ENCODE assay signal across 1 cellular context in genomic region chr17:68288375-68288774, GRCh38.
TF ChIP-seq lines count a peak whose summit lies in the region.

No MANE protein-coding gene starts in this region.

TF ChIP-seq in GM12878, 131 proteins besides CTCF, POLR2A, EP300 and RAD21:
- TF ChIP-seq ELK1 (IDR thresholded peaks at IDR 0.05; ENCODE audit: low read depth, low read length) (no peak), SPI1 (IDR thresholded peaks at IDR 0.05; ENCODE audit: borderline replicate concordance, insufficient read depth, low read depth, low read length) (peak; percentile 97), TCF3 (IDR thresholded peaks at IDR 0.05; ENCODE audit: borderline replicate concordance, insufficient read depth, low read depth, low read length) (no peak), EED (IDR thresholded peaks at IDR 0.05; ENCODE audit: low read depth) (peak; percentile 53; the same call in 1 of the 2 replicates), IKZF2 (IDR thresholded peaks at IDR 0.05) (peak; percentile 50 to 66; a peak in 3 of 4 replicates), PAX8 (IDR thresholded peaks at IDR 0.05) (no peak), POU2F2 (IDR thresholded peaks at IDR 0.05; ENCODE audit: borderline replicate concordance, low read depth, low read length) (peak; percentile 76; the same call in 2 of the 3 replicates), PML (IDR thresholded peaks at IDR 0.05; ENCODE audit: low read length) (peak; percentile 60; the same call in 1 of the 2 replicates), PKNOX1 (IDR thresholded peaks at IDR 0.05) (peak; percentile 83), FOXM1 (IDR thresholded peaks at IDR 0.05; ENCODE audit: low read depth, low read length) (no peak), RUNX3 (IDR thresholded peaks at IDR 0.05; ENCODE audit: low read length) (peak; percentile 25; the same call in 1 of the 2 replicates), NKRF (conservative IDR thresholded peaks at IDR 0.05) (no peak), KDM1A (IDR thresholded peaks at IDR 0.05; ENCODE audit: borderline replicate concordance) (no peak), CBX5 (IDR thresholded peaks at IDR 0.05; ENCODE audit: low read depth) (no peak), HDAC6 (IDR thresholded peaks at IDR 0.05; ENCODE audit: unreplicated experiment) (no peak), ETV6 (conservative IDR thresholded peaks at IDR 0.05 in 1 of 2, IDR thresholded peaks at IDR 0.05 in 1 of 2; ENCODE audit: borderline replicate concordance in 1 of 2, low read depth in 1 of 2) (peak in 1 of 2 experiments; percentile 18; a peak in 1 of 4 replicates), KAT2A (conservative IDR thresholded peaks at IDR 0.05; ENCODE audit: control insufficient read depth, low read depth, low read length) (no peak), MXI1 (IDR thresholded peaks at IDR 0.05; ENCODE audit: low read depth, low read length) (no peak), PAX5 (IDR thresholded peaks at IDR 0.05; ENCODE audit: borderline replicate concordance, low read depth, low read length) (peak; percentile 3; the same call in 1 of the 2 replicates), BACH1 (IDR thresholded peaks at IDR 0.05; ENCODE audit: borderline replicate concordance) (peak; percentile 57; the same call in 1 of the 2 replicates), NR2F1 (conservative IDR thresholded peaks at IDR 0.05) (0 out of 2 replicates have a peak, but pooled peaks have one; percentile 16), CREM (IDR thresholded peaks at IDR 0.05; ENCODE audit: low read depth) (peak; percentile 55), IKZF1 (conservative IDR thresholded peaks at IDR 0.05) (peak; percentile 72), DPF2 (IDR thresholded peaks at IDR 0.05) (peak; percentile 36; the same call in 1 of the 2 replicates), ZBTB33 (IDR thresholded peaks at IDR 0.05) (0 out of 2 replicates have a peak, but pooled peaks have one; percentile 38), JUNB (IDR thresholded peaks at IDR 0.05) (peak; percentile 40), SIN3A (IDR thresholded peaks at IDR 0.05; ENCODE audit: low read depth, low read length) (no peak)
